9 cellular contexts compared by ENCODE assay signal in genomic region chr1:150072959-150073358, GRCh38. TPM values are rescaled to one million over a fixed set of nuclear protein-coding genes. Genes with fewer than 3 reads are reported as not detected.
DNase-seq lines count a peak whose midpoint lies in the region; TF ChIP-seq lines count a peak whose summit lies in the region.
"Had no signal": no experiment of that assay in that cellular context is flagged by ENCODE, and none has a peak within 500 bp of the region (broad histone marks: within the 10 kb centered on the region; RNA-seq: fewer than 3 reads in every experiment).

No MANE protein-coding gene starts in this region.

- DNase-seq in EH (ENCODE audit: low read depth) (peak; percentile 41), Kasumi-1 (lab: John Stamatoyannopoulos, UW) (peak; percentile 66 to 89), amniotic epithelial cell (ENCODE audit: low read depth) (peak; percentile 34), lung microvascular endothelial cell (ENCODE audit: low read depth in 2 of 2) (peak; percentile 40 to 50), suprapubic skin (ENCODE audit: low spot score in 2 of 2) (no peak), Ammon's horn (ENCODE audit: low spot score) (no peak), T1000 (lab: John Stamatoyannopoulos, UW) (no peak), NCI-H146 treated with DMSO at 0.1 percent for 48 hours (lab: John Stamatoyannopoulos, UW; ENCODE audit: unreplicated experiment) (no peak)

- no peak overlapping the region for H3K4me3 ChIP-seq in suprapubic skin
- H3K4me3 ChIP-seq: SJSA1 had no signal

- peaks cover 17% of the 10 kb centered on the region for H3K4me1 ChIP-seq in suprapubic skin

- no peaks in the 10 kb centered on the region for H3K9me3 ChIP-seq in suprapubic skin
- H3K9me3 ChIP-seq: SJSA1 had no signal

- no peaks in the 10 kb centered on the region for H3K27me3 ChIP-seq in suprapubic skin
- H3K27me3 ChIP-seq: SJSA1 had no signal

- no peak overlapping the region for H3K27ac ChIP-seq in suprapubic skin
- H3K27ac ChIP-seq: SJSA1 had no signal

- no peak for TF ChIP-seq EP300 in suprapubic skin (IDR thresholded peaks at IDR 0.05)

- peaks cover 34% of the 10 kb centered on the region for H3K36me3 ChIP-seq in suprapubic skin

- peak in 1 of 2 donors; percentile 32 for TF ChIP-seq CTCF in suprapubic skin (IDR thresholded peaks at IDR 0.05)

- WGBS in suprapubic skin, result 64% methylated on average over 3 of the region's 3 CpGs

- TF ChIP-seq POLR2A in suprapubic skin (IDR thresholded peaks at IDR 0.05), result no peak

RNA-seq across cellular contexts. Expression of gene VPS45, which starts 5.4 kb away (rescaled TPM):
- total RNA-seq in lung microvascular endothelial cell (14.8 and 21.0 TPM in 2 replicates), suprapubic skin (10 to 100 TPM; 23.8 to 67.4 (median 34.2) TPM)

Comparison
In these comparisons a context has a peak if more than half of its experiments do, and no peak if none do; other contexts are left out.
1. DNase-seq: peak in EH (single experiment), Kasumi-1 (2 of 2), amniotic epithelial cell (single experiment) and lung microvascular endothelial cell (2 of 2); none in suprapubic skin (0 of 2), Ammon's horn (single experiment), T1000 (single experiment) and NCI-H146 treated with DMSO at 0.1 percent for 48 hours (single experiment).